Comparison of ENCODE assay signal across 14 cellular contexts in genomic region chr6:35046098-35046497, GRCh38.
DNase-seq lines count a peak whose midpoint lies in the region; ATAC-seq, FAIRE-seq and TF ChIP-seq lines count a peak whose summit lies in the region.
"Had no signal": no experiment of that assay in that cellular context is flagged by ENCODE, and none has a peak within 500 bp of the region (broad histone marks: within the 10 kb centered on the region; RNA-seq: fewer than 3 reads in every experiment).

No MANE protein-coding gene starts in this region.

- peaks cover 6% of the 10 kb centered on the region; the same call in 1 of the 3 replicates for H3K36me3 Mint-ChIP-seq in GM23338 (ENCODE audit: low read depth)
- peaks cover 12% of the 10 kb centered on the region for H3K36me3 Mint-ChIP-seq in astrocyte (ENCODE audit: low read depth, unreplicated experiment)

- H3K9me3 ChIP-seq in astrocyte (ENCODE audit: insufficient read depth, low read depth, low read length) (no peaks in the 10 kb centered on the region), hepatocyte (ENCODE audit: low read depth) (no peaks in the 10 kb centered on the region), smooth muscle cell (replicated peaks; ENCODE audit: low read depth) (no peaks in the 10 kb centered on the region)

- no peaks in the 10 kb centered on the region for H3K9me3 Mint-ChIP-seq in GM23338
- peaks cover 4% of the 10 kb centered on the region for H3K9me3 Mint-ChIP-seq in astrocyte (ENCODE audit: unreplicated experiment)
- H3K9me3 Mint-ChIP-seq: activated B cell treated with CpG ODN at 0.5 μM for 24 hours, nephron had no signal

- H3K4me3 Mint-ChIP-seq in GM23338, result no peak overlapping the region
- H3K4me3 Mint-ChIP-seq in astrocyte (ENCODE audit: unreplicated experiment), result peak overlapping the region; percentile 22
- H3K4me3 Mint-ChIP-seq: activated B cell treated with CpG ODN at 0.5 μM for 24 hours, B cell had no signal

- H3K4me1 Mint-ChIP-seq in GM23338 (peaks cover 59% of the 10 kb centered on the region), astrocyte (ENCODE audit: low read depth, unreplicated experiment) (peaks cover 29% of the 10 kb centered on the region)

- H4K20me1 ChIP-seq in GM23338 (replicated peaks; ENCODE audit: insufficient read depth), result no peaks in the 10 kb centered on the region
- H4K20me1 ChIP-seq in astrocyte (ENCODE audit: insufficient read depth, low read length), result no peaks in the 10 kb centered on the region
- no peaks in the 10 kb centered on the region for H4K20me1 ChIP-seq in hepatocyte (ENCODE audit: insufficient read depth, poor library complexity, severe bottlenecking)
- H4K20me1 ChIP-seq in smooth muscle cell (ENCODE audit: low read depth), result no peaks in the 10 kb centered on the region

- no peaks in the 10 kb centered on the region for H3K9me2 ChIP-seq in GM23338 (ENCODE audit: insufficient read depth)
- H3K9me2 ChIP-seq in hepatocyte (replicated peaks; ENCODE audit: insufficient read depth), result no peaks in the 10 kb centered on the region

- ATAC-seq in GM23338 (no peak), GM18868 (IDR thresholded peaks at IDR 0.05; ENCODE audit: unreplicated experiment) (no peak)

- H3K27me3 ChIP-seq in GM23338 (ENCODE audit: insufficient read depth) (no peaks in the 10 kb centered on the region), astrocyte (ENCODE audit: insufficient read depth, low read length) (no peaks in the 10 kb centered on the region), hepatocyte (no peaks in the 10 kb centered on the region), smooth muscle cell (ENCODE audit: low read depth) (no peaks in the 10 kb centered on the region)

- H3K36me3 ChIP-seq in GM23338 (ENCODE audit: insufficient read depth), result no peaks in the 10 kb centered on the region
- H3K36me3 ChIP-seq in astrocyte (ENCODE audit: insufficient read depth, low read length), result no peaks in the 10 kb centered on the region
- H3K36me3 ChIP-seq in hepatocyte (replicated peaks; ENCODE audit: insufficient read depth, low read depth), result no peaks in the 10 kb centered on the region
- no peaks in the 10 kb centered on the region for H3K36me3 ChIP-seq in smooth muscle cell (ENCODE audit: low read depth)

- H3K27ac Mint-ChIP-seq in GM23338 (no peak overlapping the region; the same call in 1 of the 2 replicates), astrocyte (ENCODE audit: unreplicated experiment) (peak overlapping the region; percentile 54)
- H3K27ac Mint-ChIP-seq: activated B cell treated with CpG ODN at 0.5 μM for 24 hours, B cell, nephron had no signal

- H2AFZ ChIP-seq in GM23338 (no peak overlapping the region), astrocyte (ENCODE audit: low read depth, low read length) (no peak overlapping the region), hepatocyte (no peak overlapping the region), smooth muscle cell (ENCODE audit: low read depth) (no peak overlapping the region)

- peaks cover 6% of the 10 kb centered on the region for H3K27me3 Mint-ChIP-seq in GM23338 (ENCODE audit: insufficient read depth, low read depth, poor library complexity)
- H3K27me3 Mint-ChIP-seq in astrocyte (ENCODE audit: low read depth, unreplicated experiment), result no peaks in the 10 kb centered on the region
- H3K27me3 Mint-ChIP-seq: activated B cell treated with CpG ODN at 0.5 μM for 24 hours, B cell had no signal

- H3K4me2 ChIP-seq in GM23338, result peak overlapping the region; percentile 6; the same call in 1 of the 2 replicates
- H3K4me2 ChIP-seq in astrocyte (ENCODE audit: low read length), result no peak overlapping the region
- H3K4me2 ChIP-seq in hepatocyte, result peak overlapping the region; percentile 2
- peak overlapping the region; percentile 46 for H3K4me2 ChIP-seq in smooth muscle cell

- no peaks in the 10 kb centered on the region; the same call in 1 of the 2 replicates for H3F3A ChIP-seq in GM23338 (replicated peaks; ENCODE audit: low read depth)
- H3F3A ChIP-seq in smooth muscle cell (ENCODE audit: low read depth), result peaks cover 42% of the 10 kb centered on the region

- peak overlapping the region; percentile 66; the same call in 1 of the 2 replicates for H3K27ac ChIP-seq in GM23338 (ENCODE audit: low read depth)
- H3K27ac ChIP-seq in astrocyte (ENCODE audit: low read depth, low read length), result no peak overlapping the region
- H3K27ac ChIP-seq in hepatocyte, result peak overlapping the region; percentile 93
- H3K27ac ChIP-seq in smooth muscle cell (ENCODE audit: low read depth), result peak overlapping the region; percentile 98

- WGBS in hepatocyte (ENCODE audit: low lambda C conversion rate, missing lambda C conversion rate), result 57% methylated on average over 3 of the region's 3 CpGs
- WGBS in smooth muscle cell (ENCODE audit: low lambda C conversion rate), result 39% methylated on average over 3 of the region's 3 CpGs

- no peak for FAIRE-seq in astrocyte (lab: Jason Lieb, UNC)

- no peak for DNase-seq in GM23338 (ENCODE audit: low spot score)
- DNase-seq in astrocyte (ENCODE audit: low read depth), result no peak
- DNase-seq in hepatocyte (ENCODE audit: low spot score), result no peak
- DNase-seq in smooth muscle cell (lab: John Stamatoyannopoulos, UW; ENCODE audit: unreplicated experiment), result no peak
- no peak for DNase-seq in HPDE6-E6E7 (ENCODE audit: extremely low spot score)
- no peak for DNase-seq in activated naive CD4-positive, alpha-beta T cell treated with Interleukin-2 at 50 U/mL for 16 hours
- no peak for DNase-seq in NCI-H2227 treated with DMSO at 0.1 percent for 48 hours (lab: John Stamatoyannopoulos, UW)
- DNase-seq: activated B cell treated with CpG ODN at 0.5 μM for 24 hours; Karpas-422; NCI-H2029; stimulated activated CD4-positive, alpha-beta T cell treated with anti-CD3 and anti-CD28 coated beads, Interleukin-15, amount 100 ng/mL, for 24 hours had no signal

- TF ChIP-seq CTCF in GM23338 (conservative IDR thresholded peaks at IDR 0.05; ENCODE audit: low read depth in 2 of 2) (no peak), astrocyte (IDR thresholded peaks at IDR 0.05; ENCODE audit: insufficient read depth, low read depth, low read length) (no peak), hepatocyte (IDR thresholded peaks at IDR 0.05; ENCODE audit: poor library complexity) (no peak), smooth muscle cell (IDR thresholded peaks at IDR 0.05; ENCODE audit: borderline replicate concordance, insufficient read depth, poor library complexity, severe bottlenecking) (no peak)

- no peaks in the 10 kb centered on the region for H3K79me2 ChIP-seq in GM23338 (replicated peaks; ENCODE audit: insufficient read depth)
- no peaks in the 10 kb centered on the region for H3K79me2 ChIP-seq in astrocyte (ENCODE audit: insufficient read depth, low read length)
- H3K79me2 ChIP-seq in hepatocyte, result peaks cover 2% of the 10 kb centered on the region
- peaks cover 14% of the 10 kb centered on the region for H3K79me2 ChIP-seq in smooth muscle cell (ENCODE audit: low read depth)

- no peak overlapping the region for H3K9ac ChIP-seq in astrocyte (ENCODE audit: low read length)
- H3K9ac ChIP-seq in smooth muscle cell (ENCODE audit: low read depth), result peak overlapping the region; percentile 11

- H3K4me1 ChIP-seq in GM23338 (ENCODE audit: insufficient read depth) (peaks cover 76% of the 10 kb centered on the region), astrocyte (ENCODE audit: insufficient read depth, low read length) (peaks cover 47% of the 10 kb centered on the region), hepatocyte (ENCODE audit: insufficient read depth) (peaks cover 65% of the 10 kb centered on the region), smooth muscle cell (ENCODE audit: low read depth) (peaks cover 75% of the 10 kb centered on the region)

- H3K4me3 ChIP-seq in GM23338, result no peak overlapping the region
- H3K4me3 ChIP-seq in astrocyte (ENCODE audit: insufficient read depth, low read depth, low read length), result no peak overlapping the region
- H3K4me3 ChIP-seq in hepatocyte, result no peak overlapping the region
- H3K4me3 ChIP-seq in smooth muscle cell, result no peak overlapping the region

TF ChIP-seq in GM23338, 12 proteins besides CTCF, POLR2A, EP300 and RAD21 (continues in another document):
- no peak for TF ChIP-seq ZNF114 (CRISPR knock-in tag; IDR thresholded peaks at IDR 0.05)
- no peak for TF ChIP-seq CREB1 (CRISPR knock-in tag; IDR thresholded peaks at IDR 0.05; ENCODE audit: low read depth)
- TF ChIP-seq EZH2phosphoT487 (IDR thresholded peaks at IDR 0.05; ENCODE audit: unreplicated experiment), result no peak
- TF ChIP-seq, protein P1, sequence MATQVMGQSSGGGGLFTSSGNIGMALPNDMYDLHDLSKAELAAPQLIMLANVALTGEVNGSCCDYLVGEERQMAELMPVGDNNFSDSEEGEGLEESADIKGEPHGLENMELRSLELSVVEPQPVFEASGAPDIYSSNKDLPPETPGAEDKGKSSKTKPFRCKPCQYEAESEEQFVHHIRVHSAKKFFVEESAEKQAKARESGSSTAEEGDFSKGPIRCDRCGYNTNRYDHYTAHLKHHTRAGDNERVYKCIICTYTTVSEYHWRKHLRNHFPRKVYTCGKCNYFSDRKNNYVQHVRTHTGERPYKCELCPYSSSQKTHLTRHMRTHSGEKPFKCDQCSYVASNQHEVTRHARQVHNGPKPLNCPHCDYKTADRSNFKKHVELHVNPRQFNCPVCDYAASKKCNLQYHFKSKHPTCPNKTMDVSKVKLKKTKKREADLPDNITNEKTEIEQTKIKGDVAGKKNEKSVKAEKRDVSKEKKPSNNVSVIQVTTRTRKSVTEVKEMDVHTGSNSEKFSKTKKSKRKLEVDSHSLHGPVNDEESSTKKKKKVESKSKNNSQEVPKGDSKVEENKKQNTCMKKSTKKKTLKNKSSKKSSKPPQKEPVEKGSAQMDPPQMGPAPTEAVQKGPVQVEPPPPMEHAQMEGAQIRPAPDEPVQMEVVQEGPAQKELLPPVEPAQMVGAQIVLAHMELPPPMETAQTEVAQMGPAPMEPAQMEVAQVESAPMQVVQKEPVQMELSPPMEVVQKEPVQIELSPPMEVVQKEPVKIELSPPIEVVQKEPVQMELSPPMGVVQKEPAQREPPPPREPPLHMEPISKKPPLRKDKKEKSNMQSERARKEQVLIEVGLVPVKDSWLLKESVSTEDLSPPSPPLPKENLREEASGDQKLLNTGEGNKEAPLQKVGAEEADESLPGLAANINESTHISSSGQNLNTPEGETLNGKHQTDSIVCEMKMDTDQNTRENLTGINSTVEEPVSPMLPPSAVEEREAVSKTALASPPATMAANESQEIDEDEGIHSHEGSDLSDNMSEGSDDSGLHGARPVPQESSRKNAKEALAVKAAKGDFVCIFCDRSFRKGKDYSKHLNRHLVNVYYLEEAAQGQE (IDR thresholded peaks at IDR 0.05; ENCODE audit: unreplicated experiment), result no peak
- no peak for TF ChIP-seq ETS1 (IDR thresholded peaks at IDR 0.05)
- TF ChIP-seq POLR2AphosphoS5 (IDR thresholded peaks at IDR 0.05; ENCODE audit: low read depth), result no peak
